In the genomic region with DNA sequence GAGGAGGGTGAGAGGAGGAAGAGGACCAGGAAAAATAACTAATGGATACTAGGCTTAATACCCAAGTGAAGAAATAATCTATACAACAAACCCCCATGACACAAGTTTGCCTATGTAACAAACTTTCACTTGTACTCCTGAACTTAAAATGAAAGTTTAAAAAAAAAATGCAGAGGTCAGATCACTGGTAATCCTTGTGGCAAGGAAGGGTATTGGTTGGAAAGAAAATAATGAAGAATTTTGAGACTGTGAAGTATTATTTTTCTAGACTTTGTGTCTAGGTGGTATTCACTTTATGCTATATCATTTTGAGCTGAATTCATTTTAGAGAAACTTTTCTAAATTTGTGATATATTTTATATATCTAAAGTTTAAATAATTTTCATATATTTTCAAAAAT, we compare ENCODE assay signal across 11 cellular contexts.
DNase-seq lines count a peak whose midpoint lies in the region; ATAC-seq and TF ChIP-seq lines count a peak whose summit lies in the region.
"Had no signal": no experiment of that assay in that cellular context is flagged by ENCODE, and none has a peak within 500 bp of the region (broad histone marks: within the 10 kb centered on the region; RNA-seq: fewer than 3 reads in every experiment).

No MANE protein-coding gene starts in this region.

- H3F3A ChIP-seq in PC-3 (ENCODE audit: low read length, unreplicated experiment): peaks cover 4% of the 10 kb centered on the region
- H3F3A ChIP-seq in neural progenitor cell (ENCODE audit: low read depth): no peaks in the 10 kb centered on the region

- H3K36me3 Mint-ChIP-seq in neural progenitor cell: no peaks in the 10 kb centered on the region
- H3K36me3 Mint-ChIP-seq: CD4-positive, CD25-positive, alpha-beta regulatory T cell had no signal

- H3K4me1 ChIP-seq in PC-3 (ENCODE audit: insufficient read depth, low read length) (peaks cover 31% of the 10 kb centered on the region), neural progenitor cell (peaks cover 3% of the 10 kb centered on the region)
- H3K4me1 ChIP-seq: BLaER1 had no signal

- no peak for DNase-seq in PC-3
- no peak for DNase-seq in fibroblast of the aortic adventitia (ENCODE audit: low read depth)
- no peak for DNase-seq in neural progenitor cell (ENCODE audit: low spot score)
- no peak for DNase-seq in central memory CD4-positive, alpha-beta T cell
- DNase-seq in 8988T: no peak
- DNase-seq: AML-193; CD4-positive, CD25-positive, alpha-beta regulatory T cell; DMS53 had no signal

- H3K27ac ChIP-seq in PC-3 (ENCODE audit: low read length) (peak overlapping the region; percentile 92), neural progenitor cell (no peak overlapping the region)
- H3K27ac ChIP-seq: BLaER1, HL-60 had no signal

- H3K9me3 ChIP-seq in PC-3 (ENCODE audit: low read length) (no peaks in the 10 kb centered on the region), neural progenitor cell (ENCODE audit: low read depth) (no peaks in the 10 kb centered on the region)
- H3K9me3 ChIP-seq: BLaER1 had no signal

- TF ChIP-seq CTCF in PC-3 (conservative IDR thresholded peaks at IDR 0.05; ENCODE audit: low read depth, low read length) (no peak), fibroblast of the aortic adventitia (IDR thresholded peaks at IDR 0.05; ENCODE audit: insufficient read depth, low read length) (peak; percentile 25), neural progenitor cell (IDR thresholded peaks at IDR 0.05) (peak; percentile 8)

- peak overlapping the region; percentile 69; the same call in 1 of the 2 replicates for H3K9ac ChIP-seq in PC-3 (ENCODE audit: low read length)
- no peak overlapping the region for H3K9ac ChIP-seq in neural progenitor cell
- H3K9ac ChIP-seq: BLaER1 had no signal

- H3K4me1 Mint-ChIP-seq in neural progenitor cell: no peaks in the 10 kb centered on the region
- H3K4me1 Mint-ChIP-seq: CD4-positive, CD25-positive, alpha-beta regulatory T cell had no signal

- no peak overlapping the region for H3K27ac Mint-ChIP-seq in neural progenitor cell

- H4K20me1 ChIP-seq in PC-3 (ENCODE audit: low read length): no peaks in the 10 kb centered on the region
- H4K20me1 ChIP-seq in neural progenitor cell (ENCODE audit: low read depth): no peaks in the 10 kb centered on the region
- H4K20me1 ChIP-seq: BLaER1 had no signal

- H3K27me3 ChIP-seq in PC-3 (ENCODE audit: low read length) (no peaks in the 10 kb centered on the region), neural progenitor cell (no peaks in the 10 kb centered on the region)
- H3K27me3 ChIP-seq: BLaER1 had no signal

- no TSS peak for BruUV-seq in PC-3 (replicated peaks; lab: Mats Ljungman, UMichigan)

- intact Hi-C loops in PC-3 (cut with micrococcal nuclease): loop anchor here (5.0 to 10.0 kb wide), 2 partner anchors 199 to 828 kb away; no protein-coding TSS in a partner anchor

- H3K9me3 Mint-ChIP-seq in neural progenitor cell: no peaks in the 10 kb centered on the region

- H3K36me3 ChIP-seq in PC-3 (ENCODE audit: low read depth, low read length): no peaks in the 10 kb centered on the region
- H3K36me3 ChIP-seq in neural progenitor cell: no peaks in the 10 kb centered on the region
- H3K36me3 ChIP-seq: BLaER1 had no signal

- H3K4me2 ChIP-seq in PC-3 (ENCODE audit: low read length) (no peak overlapping the region), neural progenitor cell (no peak overlapping the region)
- H3K4me2 ChIP-seq: BLaER1 had no signal

- ATAC-seq in PC-3: no peak
- ATAC-seq in HG02852 (IDR thresholded peaks at IDR 0.05; ENCODE audit: unreplicated experiment): no peak

- H3K4me3 ChIP-seq in PC-3 (ENCODE audit: low read length): no peak overlapping the region
- no peak overlapping the region for H3K4me3 ChIP-seq in fibroblast of the aortic adventitia (ENCODE audit: low read depth, low read length)
- no peak overlapping the region for H3K4me3 ChIP-seq in neural progenitor cell
- H3K4me3 ChIP-seq: BLaER1 had no signal

- H2AFZ ChIP-seq in PC-3 (ENCODE audit: low read length) (no peak overlapping the region), neural progenitor cell (replicated peaks) (no peak overlapping the region)

- no peaks in the 10 kb centered on the region for H3K27me3 Mint-ChIP-seq in neural progenitor cell (ENCODE audit: insufficient read depth, low read depth)
- H3K27me3 Mint-ChIP-seq: CD4-positive, CD25-positive, alpha-beta regulatory T cell had no signal

- CTCF ChIA-PET in PC-3 (lab: Charles Lee): no interaction called here

- no peak overlapping the region for H3K4me3 Mint-ChIP-seq in neural progenitor cell
- H3K4me3 Mint-ChIP-seq: CD4-positive, CD25-positive, alpha-beta regulatory T cell had no signal

- H3K9me2 ChIP-seq in PC-3 (replicated peaks; ENCODE audit: low read length): no peaks in the 10 kb centered on the region

- POLR2A ChIA-PET in PC-3 (lab: Charles Lee; ENCODE audit: unreplicated experiment): no interaction called here

- H3K79me2 ChIP-seq in PC-3 (ENCODE audit: low read length): no peaks in the 10 kb centered on the region
- H3K79me2 ChIP-seq in neural progenitor cell (ENCODE audit: low read depth): no peaks in the 10 kb centered on the region
